ENCODE assay signal across 21 cellular contexts in genomic region chr9:137409515-137409914, GRCh38. TPM values are rescaled to one million over a fixed set of nuclear protein-coding genes. Genes with fewer than 3 reads are reported as not detected.
A peak's percentile ranks its signal among the peaks of the same experiment; 100 is the strongest.
DNase-seq lines count a peak whose midpoint lies in the region; ATAC-seq and TF ChIP-seq lines count a peak whose summit lies in the region.
"Had no signal": no experiment of that assay in that cellular context is flagged by ENCODE, and none has a peak within 500 bp of the region (broad histone marks: within the 10 kb centered on the region; RNA-seq: fewer than 3 reads in every experiment).

No MANE protein-coding gene starts in this region.

- peak overlapping the region; percentile 93 for H3K27ac ChIP-seq in RWPE1
- H3K27ac ChIP-seq: 22Rv1 had no signal

- CTCF ChIA-PET in activated naive CD4-positive, alpha-beta T cell treated with anti-CD3 and anti-CD28 coated beads, Interleukin-2, amount 10 ng/mL, durations not matched to agents 7 days and 5 days (lab: Charles Lee) = interaction anchor here (0.9 to 2.2 kb wide), 2 partner anchors 108 to 123 kb away, joined by 5 to 7 read pairs; partner anchors contain the start of gene NRARP
- CTCF ChIA-PET in RWPE1 (lab: Yijun Ruan, JAX) = interaction anchor here (0.6 to 2.0 kb wide), 4 partner anchors 14 to 922 kb away, joined by 3 to 10 read pairs (median 4); partner anchors contain the start of genes EXD3 and NOXA1

- no peaks in the 10 kb centered on the region for H3K9me3 Mint-ChIP-seq in activated naive CD4-positive, alpha-beta T cell treated with anti-CD3 and anti-CD28 coated beads, Interleukin-2, amount 10 ng/mL, durations not matched to agents 7 days and 5 days
- H3K9me3 Mint-ChIP-seq in natural killer cell = no peaks in the 10 kb centered on the region
- no peaks in the 10 kb centered on the region for H3K9me3 Mint-ChIP-seq in activated naive CD8-positive, alpha-beta T cell treated with anti-CD3 and anti-CD28 coated beads, Interleukin-2, amount 50 U/mL, for 24 hours
- H3K9me3 Mint-ChIP-seq: CD4-positive, alpha-beta T cell had no signal

- DNase-seq in activated naive CD4-positive, alpha-beta T cell treated with anti-CD3 and anti-CD28 coated beads, Interleukin-2, amount 10 ng/mL, durations not matched to agents 7 days and 5 days = no peak
- no peak for DNase-seq in activated naive CD4-positive, alpha-beta T cell treated with anti-CD3 and anti-CD28 coated beads, Interleukin-2, amount 50 U/mL, for 16 hours
- DNase-seq in RWPE1 (ENCODE audit: low spot score) = no peak
- DNase-seq in natural killer cell = no peak
- peak; percentile 38 for DNase-seq in superior temporal gyrus (ENCODE audit: extremely low spot score)
- no peak for DNase-seq in NCI-H82 treated with DMSO at 0.1 percent for 48 hours (lab: John Stamatoyannopoulos, UW; ENCODE audit: unreplicated experiment)
- no peak for DNase-seq in activated naive CD8-positive, alpha-beta T cell treated with anti-CD3 and anti-CD28 coated beads, Interleukin-2, amount 50 U/mL, for 24 hours
- DNase-seq: AML-193; CD4-positive, alpha-beta T cell; DMS79; GOT3; MV-4-11; NCI-H187 treated with DMSO at 0.1 percent for 48 hours; NCI-H226; NCI-H524; NCI-H82; RPMI8226; SIG-M5 had no signal

- ATAC-seq in natural killer cell = no peak
- ATAC-seq in activated naive CD8-positive, alpha-beta T cell treated with anti-CD3 and anti-CD28 coated beads, Interleukin-2, amount 50 U/mL, for 24 hours = no peak
- no peak for ATAC-seq in HG02870 (IDR thresholded peaks at IDR 0.05; ENCODE audit: unreplicated experiment)
- ATAC-seq: K562 had no signal

- no peak overlapping the region for H3K4me3 Mint-ChIP-seq in activated naive CD4-positive, alpha-beta T cell treated with anti-CD3 and anti-CD28 coated beads, Interleukin-2, amount 10 ng/mL, durations not matched to agents 7 days and 5 days
- H3K4me3 Mint-ChIP-seq in natural killer cell = peak overlapping the region; percentile 17
- no peak overlapping the region for H3K4me3 Mint-ChIP-seq in activated naive CD8-positive, alpha-beta T cell treated with anti-CD3 and anti-CD28 coated beads, Interleukin-2, amount 50 U/mL, for 24 hours
- H3K4me3 Mint-ChIP-seq: CD4-positive, alpha-beta T cell had no signal

- H3K27ac Mint-ChIP-seq in activated naive CD4-positive, alpha-beta T cell treated with anti-CD3 and anti-CD28 coated beads, Interleukin-2, amount 10 ng/mL, durations not matched to agents 7 days and 5 days = peak overlapping the region; percentile 52
- no peak overlapping the region for H3K27ac Mint-ChIP-seq in natural killer cell
- no peak overlapping the region for H3K27ac Mint-ChIP-seq in activated naive CD8-positive, alpha-beta T cell treated with anti-CD3 and anti-CD28 coated beads, Interleukin-2, amount 50 U/mL, for 24 hours
- H3K27ac Mint-ChIP-seq: CD4-positive, alpha-beta T cell had no signal

- intact Hi-C loops in natural killer cell (cut with micrococcal nuclease) = no loop called here

- peaks cover 10% of the 10 kb centered on the region for H3K4me1 Mint-ChIP-seq in activated naive CD4-positive, alpha-beta T cell treated with anti-CD3 and anti-CD28 coated beads, Interleukin-2, amount 10 ng/mL, durations not matched to agents 7 days and 5 days
- H3K4me1 Mint-ChIP-seq in natural killer cell = peaks cover 10 to 36% of the 10 kb centered on the region in 2 donors
- peaks cover 18% of the 10 kb centered on the region for H3K4me1 Mint-ChIP-seq in activated naive CD8-positive, alpha-beta T cell treated with anti-CD3 and anti-CD28 coated beads, Interleukin-2, amount 50 U/mL, for 24 hours

- no peak for TF ChIP-seq CTCF in RWPE1 (conservative IDR thresholded peaks at IDR 0.05; ENCODE audit: low read depth)
- TF ChIP-seq CTCF in natural killer cell (IDR thresholded peaks at IDR 0.05) = no peak

- POLR2A ChIA-PET in RWPE1 (lab: Yijun Ruan, JAX; ENCODE audit: low non-redundant PET) = no interaction called here

- H3K36me3 Mint-ChIP-seq in activated naive CD4-positive, alpha-beta T cell treated with anti-CD3 and anti-CD28 coated beads, Interleukin-2, amount 10 ng/mL, durations not matched to agents 7 days and 5 days = no peaks in the 10 kb centered on the region
- H3K36me3 Mint-ChIP-seq in natural killer cell = no peaks in the 10 kb centered on the region
- H3K36me3 Mint-ChIP-seq in activated naive CD8-positive, alpha-beta T cell treated with anti-CD3 and anti-CD28 coated beads, Interleukin-2, amount 50 U/mL, for 24 hours (ENCODE audit: low read depth) = no peaks in the 10 kb centered on the region

- H3K27me3 Mint-ChIP-seq in activated naive CD4-positive, alpha-beta T cell treated with anti-CD3 and anti-CD28 coated beads, Interleukin-2, amount 10 ng/mL, durations not matched to agents 7 days and 5 days = peaks cover 47% of the 10 kb centered on the region
- peaks cover 0 to 2% of the 10 kb centered on the region in 2 donors for H3K27me3 Mint-ChIP-seq in natural killer cell (ENCODE audit: low read depth in 2 of 2)
- H3K27me3 Mint-ChIP-seq in activated naive CD8-positive, alpha-beta T cell treated with anti-CD3 and anti-CD28 coated beads, Interleukin-2, amount 50 U/mL, for 24 hours = peaks cover 2% of the 10 kb centered on the region

RNA-seq across cellular contexts. Expression of gene EXD3, which starts 13.4 kb away (rescaled TPM):
- total RNA-seq in natural killer cell = 10 to 100 TPM; 28.0 to 35.3 (median 29.6) TPM

RNA-seq across cellular contexts. Expression of gene NOXA1, which starts 13.7 kb away (rescaled TPM):
- total RNA-seq in natural killer cell = 1 to 10 TPM; 4.7 to 10.0 (median 7.7) TPM

RNA-seq across cellular contexts. Expression of gene ENTPD8, which starts 31.6 kb away (rescaled TPM):
- not detected for total RNA-seq in natural killer cell
- total RNA-seq: CD4-positive, alpha-beta T cell had no signal

RNA-seq across cellular contexts. Expression of gene NSMF, which starts 49.6 kb away (rescaled TPM):
- total RNA-seq in natural killer cell = 100 to 1,000 TPM in 1 of 3 donors, 10 to 100 TPM in 2; 78.1 to 111 (median 87.8) TPM
